In the genomic region with DNA sequence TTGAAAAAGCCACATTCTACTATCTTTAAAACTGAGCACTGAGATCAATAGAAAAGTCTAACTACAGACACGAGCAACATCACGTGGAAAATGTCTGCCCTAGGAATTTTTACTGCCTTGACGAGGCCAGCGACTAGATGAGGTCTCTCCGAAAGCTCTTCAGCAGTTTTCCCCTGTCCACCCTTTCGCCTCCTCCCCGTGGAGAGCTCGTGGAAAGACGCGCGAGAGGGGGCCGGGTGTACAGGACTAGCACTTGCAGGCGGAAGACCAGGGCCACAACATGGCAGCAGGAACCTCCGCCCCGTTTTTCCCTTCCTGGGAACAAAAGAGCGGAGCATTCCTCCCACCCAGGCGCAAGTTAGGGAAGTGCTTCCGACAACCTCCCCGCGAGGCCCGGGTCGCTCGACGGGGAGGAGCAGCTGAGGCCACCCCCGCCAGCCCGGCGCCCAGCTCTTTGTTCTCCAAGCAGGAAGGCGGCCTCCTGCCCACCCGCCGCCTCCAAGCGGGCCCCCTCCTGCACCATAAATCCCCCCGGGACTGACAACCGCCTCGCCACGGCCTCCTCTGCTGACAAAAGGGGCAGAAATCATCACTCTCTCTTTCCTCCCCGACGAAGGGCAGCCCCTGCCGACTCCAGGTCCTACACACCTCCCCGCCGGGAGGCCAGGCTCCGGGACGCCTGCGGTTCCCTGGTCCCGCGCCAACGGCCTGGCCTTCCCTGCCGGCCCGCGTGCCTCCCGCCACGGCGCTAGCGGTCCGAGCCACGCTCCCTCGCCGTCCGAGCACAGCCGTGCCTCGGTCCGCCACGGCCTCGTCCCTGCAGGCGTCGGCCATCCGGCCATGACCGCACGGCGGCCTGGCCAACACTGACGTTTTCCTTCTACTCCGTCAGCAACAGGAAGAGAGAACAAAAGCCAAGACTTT, we compare ENCODE assay signal across 8 cellular contexts. TPM values are rescaled to one million over a fixed set of nuclear protein-coding genes. Genes with fewer than 3 reads are reported as not detected.
A peak's percentile ranks its signal among the peaks of the same experiment; 100 is the strongest.
DNase-seq lines count a peak whose midpoint lies in the region; ATAC-seq and TF ChIP-seq lines count a peak whose summit lies in the region.

No MANE protein-coding gene starts in this region.

- H3K4me1 ChIP-seq in OCI-LY1 (ENCODE audit: insufficient read depth, low read length, severe bottlenecking) (peaks cover 22% of the 10 kb centered on the region), foreskin keratinocyte (peaks cover 13% of the 10 kb centered on the region)

- DNase-seq in GM10266 (ENCODE audit: extremely low spot score) = peak; percentile 32
- DNase-seq in activated effector memory CD4-positive, alpha-beta T cell treated with Interleukin-2 at 50 U/mL for 16 hours = peak; percentile 37
- peak in 1 of 2 donors; percentile 22 for DNase-seq in foreskin keratinocyte
- peak; percentile 28 for DNase-seq in neural crest cell (ENCODE audit: low read depth, low spot score)
- peak in 43 of 49 donors; percentile 21 to 94 (median 53) for DNase-seq in substantia nigra (lab: John Stamatoyannopoulos, UW)
- no peak for DNase-seq in middle frontal gyrus (ENCODE audit: extremely low spot score, low spot score)

- H3K9me3 Mint-ChIP-seq in neural crest cell = no peaks in the 10 kb centered on the region

- no peaks in the 10 kb centered on the region for H3K9me3 ChIP-seq in OCI-LY1 (ENCODE audit: low read length)

- peaks cover 18% of the 10 kb centered on the region for H3K79me2 ChIP-seq in OCI-LY1 (ENCODE audit: insufficient read depth, low read length)

- H3K4me2 ChIP-seq in OCI-LY1 (ENCODE audit: low read length) = peak overlapping the region; percentile 97

- no peaks in the 10 kb centered on the region for H3K9me2 ChIP-seq in OCI-LY1 (ENCODE audit: low read depth, low read length)

- H3K27me3 Mint-ChIP-seq in neural crest cell (ENCODE audit: low read depth) = peaks cover 6% of the 10 kb centered on the region

- peaks cover 65% of the 10 kb centered on the region for H3K4me1 Mint-ChIP-seq in neural crest cell

- peaks cover 43% of the 10 kb centered on the region for H3K36me3 Mint-ChIP-seq in neural crest cell (ENCODE audit: low read depth)

- no peak for TF ChIP-seq CTCF in GM10266 (IDR thresholded peaks at IDR 0.05; ENCODE audit: control insufficient read depth, insufficient read depth, low read depth, missing control alignments)
- TF ChIP-seq CTCF in OCI-LY1 (IDR thresholded peaks at IDR 0.05; ENCODE audit: low read length) = no peak
- TF ChIP-seq CTCF in foreskin keratinocyte (conservative IDR thresholded peaks at IDR 0.05) = no peak
- no peak for TF ChIP-seq CTCF in neural crest cell (conservative IDR thresholded peaks at IDR 0.05)

- 0 out of 2 replicates have a peak, but pooled peaks cover 3% of the 10 kb centered on the region for H3F3A ChIP-seq in OCI-LY1 (ENCODE audit: insufficient read depth, low read length)

- peak overlapping the region; percentile 98 for H3K4me3 Mint-ChIP-seq in neural crest cell

- H3K27ac ChIP-seq in OCI-LY1 (ENCODE audit: low read depth, low read length, poor library complexity, severe bottlenecking) (peak overlapping the region; percentile 78), foreskin keratinocyte (peak overlapping the region; percentile 95), substantia nigra (ENCODE audit: low read depth, low read length, poor library complexity, severe bottlenecking) (peak overlapping the region; percentile 99)

- peak overlapping the region; percentile 98 for H3K9ac ChIP-seq in OCI-LY1 (ENCODE audit: low read length)

- no peak overlapping the region for H2AFZ ChIP-seq in OCI-LY1 (ENCODE audit: low read length)

- ATAC-seq in HG02840 (IDR thresholded peaks at IDR 0.05; ENCODE audit: low FRiP score, unreplicated experiment) = peak; percentile 1
- peak; percentile 1 for ATAC-seq in foreskin keratinocyte

- H3K4me3 ChIP-seq in OCI-LY1 (ENCODE audit: low read depth, low read length, poor library complexity, severe bottlenecking) = peak overlapping the region; percentile 97

- peak overlapping the region; percentile 100 for H3K27ac Mint-ChIP-seq in neural crest cell (ENCODE audit: unreplicated experiment)

- H3K27me3 ChIP-seq in OCI-LY1 (ENCODE audit: insufficient read depth, low read length) (no peaks in the 10 kb centered on the region), foreskin keratinocyte (no peaks in the 10 kb centered on the region)

- H4K20me1 ChIP-seq in OCI-LY1 (ENCODE audit: insufficient read depth, low read length) = no peaks in the 10 kb centered on the region

- H3K36me3 ChIP-seq in OCI-LY1 (ENCODE audit: insufficient read depth, low read length) = peaks cover 55% of the 10 kb centered on the region

RNA-seq across cellular contexts. Expression of gene EIF4G2, which starts 0.8 kb away (rescaled TPM):
- total RNA-seq in foreskin keratinocyte (659 and 667 TPM in 2 replicates), neural crest cell (1,284 and 1,333 TPM in 2 replicates)
- 234 and 277 TPM in 2 replicates for polyA plus RNA-seq in foreskin keratinocyte

RNA-seq across cellular contexts. Expression of gene ZBED5, which starts 50.0 kb away (rescaled TPM):
- total RNA-seq in foreskin keratinocyte (30.0 and 32.3 TPM in 2 replicates), neural crest cell (85.1 and 89.1 TPM in 2 replicates)
- polyA plus RNA-seq in foreskin keratinocyte = 11.7 and 12.8 TPM in 2 replicates

RNA-seq across cellular contexts. Expression of gene CTR9, which starts 56.8 kb away (rescaled TPM):
- total RNA-seq in foreskin keratinocyte (29.1 and 29.7 TPM in 2 replicates), neural crest cell (39.0 and 39.8 TPM in 2 replicates)
- polyA plus RNA-seq in foreskin keratinocyte = 8.6 and 11.1 TPM in 2 replicates
